8 cellular contexts compared by ENCODE assay signal in genomic region chr3:57169872-57170623, GRCh38. TPM values are rescaled to one million over a fixed set of nuclear protein-coding genes. Genes with fewer than 3 reads are reported as not detected.
DNase-seq lines count a peak whose midpoint lies in the region; ATAC-seq, FAIRE-seq and TF ChIP-seq lines count a peak whose summit lies in the region.

No MANE protein-coding gene starts in this region.

- no peak for FAIRE-seq in keratinocyte (lab: Jason Lieb, UNC)

- H3K4me3 ChIP-seq in HFF-Myc (replicated peaks; ENCODE audit: low read depth, low read length) (peak overlapping the region; percentile 37), keratinocyte (ENCODE audit: control insufficient read depth in 2 of 3, extremely low read depth in 1 of 3, insufficient read depth in 2 of 3, low read depth in 1 of 3, low read length in 3 of 3) (peak overlapping the region; percentile 35 to 76 (median 63))

- DNase-seq in GF-D8 (lab: John Stamatoyannopoulos, UW) (peak; percentile 16), HFF-Myc (ENCODE audit: extremely low read depth, low read depth) (no peak), NCI-H1694 treated with DMSO at 0.1 percent for 48 hours (lab: John Stamatoyannopoulos, UW) (peak; percentile 23), activated B cell treated with CpG ODN at 0.5 μM for 24 hours (peak; percentile 67), keratinocyte (ENCODE audit: low read depth, low spot score) (peak; percentile 25)
- DNase-seq in central memory CD8-positive, alpha-beta T cell (ENCODE audit: low spot score in 2 of 2), result peak in 1 of 2 donors; percentile 33
- DNase-seq in stimulated activated CD4-positive, alpha-beta T cell treated with anti-CD3 and anti-CD28 coated beads, Interleukin-15, amount 100 ng/mL, for 24 hours, result peak; percentile 76

- H3K9me1 ChIP-seq in keratinocyte (ENCODE audit: control insufficient read depth, extremely low read depth, insufficient read depth, low read length), result no peaks in the 10 kb centered on the region

- H3K27me3 ChIP-seq in keratinocyte (ENCODE audit: control insufficient read depth, extremely low read depth, insufficient read depth, low read length), result peaks cover 9% of the 10 kb centered on the region

- peaks cover 11% of the 10 kb centered on the region for H3K4me1 Mint-ChIP-seq in activated B cell treated with CpG ODN at 0.5 μM for 24 hours
- peaks cover 12% of the 10 kb centered on the region for H3K4me1 Mint-ChIP-seq in central memory CD8-positive, alpha-beta T cell

- H2AFZ ChIP-seq in keratinocyte (ENCODE audit: control insufficient read depth, low read length), result peak overlapping the region; percentile 98

- intact Hi-C loops in activated B cell treated with CpG ODN at 0.5 μM for 24 hours (cut with micrococcal nuclease), result loop anchor here (1.0 to 10.0 kb wide), 8 partner anchors 57 to 1005 kb away; partner anchors contain the start of genes APPL1 and PDE12

- POLR2A ChIA-PET in activated B cell treated with CpG ODN at 0.5 μM for 24 hours (lab: Charles Lee), result interaction anchor here (1.0 kb wide), 1 partner anchor 428 kb away, joined by 4 read pairs; the partner anchor contains the start of gene ARF4

- TF ChIP-seq CTCF in HFF-Myc (IDR thresholded peaks at IDR 0.05; ENCODE audit: low read depth, low read length, missing control alignments) (peak; percentile 85), activated B cell treated with CpG ODN at 0.5 μM for 24 hours (IDR thresholded peaks at IDR 0.05) (peak; percentile 81), keratinocyte (optimal IDR thresholded peaks at IDR 0.05 in 1 of 3, IDR thresholded peaks at IDR 0.05 in 1 of 3, conservative IDR thresholded peaks at IDR 0.05 in 1 of 3; ENCODE audit: extremely low read depth in 1 of 3, insufficient read depth in 2 of 3, low read length in 3 of 3) (peak; percentile 73 to 88 (median 83))

- H3K27me3 Mint-ChIP-seq in activated B cell treated with CpG ODN at 0.5 μM for 24 hours, result peaks cover 28% of the 10 kb centered on the region
- peaks cover 84% of the 10 kb centered on the region for H3K27me3 Mint-ChIP-seq in central memory CD8-positive, alpha-beta T cell

- no peak overlapping the region for H3K27ac Mint-ChIP-seq in activated B cell treated with CpG ODN at 0.5 μM for 24 hours
- H3K27ac Mint-ChIP-seq in central memory CD8-positive, alpha-beta T cell (ENCODE audit: low read depth), result no peak overlapping the region

- H3K36me3 ChIP-seq in keratinocyte (ENCODE audit: control insufficient read depth in 2 of 2, extremely low read depth in 1 of 2, insufficient read depth in 2 of 2, low read length in 2 of 2), result no peaks in the 10 kb centered on the region

- peak overlapping the region; percentile 67 for H3K9ac ChIP-seq in keratinocyte (ENCODE audit: control insufficient read depth, extremely low read depth, insufficient read depth, low read length)

- H3K4me3 Mint-ChIP-seq in activated B cell treated with CpG ODN at 0.5 μM for 24 hours, result peak overlapping the region; percentile 74
- H3K4me3 Mint-ChIP-seq in central memory CD8-positive, alpha-beta T cell, result peak overlapping the region; percentile 36

- H3K9me3 Mint-ChIP-seq in activated B cell treated with CpG ODN at 0.5 μM for 24 hours, result no peaks in the 10 kb centered on the region
- H3K9me3 Mint-ChIP-seq in central memory CD8-positive, alpha-beta T cell, result no peaks in the 10 kb centered on the region

- H3K4me2 ChIP-seq in keratinocyte (ENCODE audit: control insufficient read depth, extremely low read depth, insufficient read depth, low read depth, low read length), result peak overlapping the region; percentile 94

- no peaks in the 10 kb centered on the region for H3K79me2 ChIP-seq in keratinocyte (ENCODE audit: control insufficient read depth, insufficient read depth, low read length)

- peak; percentile 66 for ATAC-seq in activated B cell treated with CpG ODN at 0.5 μM for 24 hours (ENCODE audit: low read depth)
- peak; percentile 52 for ATAC-seq in central memory CD8-positive, alpha-beta T cell (replicated peaks; ENCODE audit: extremely low read depth, poor library complexity, severe bottlenecking)
- no peak for ATAC-seq in GM18517 (IDR thresholded peaks at IDR 0.05; ENCODE audit: unreplicated experiment)

- H3K27ac ChIP-seq in keratinocyte (ENCODE audit: control insufficient read depth, insufficient read depth, low read length), result peak overlapping the region; percentile 31

- no peaks in the 10 kb centered on the region for H4K20me1 ChIP-seq in keratinocyte (ENCODE audit: control insufficient read depth, extremely low read depth, insufficient read depth, low read length)

- CTCF ChIA-PET in activated B cell treated with CpG ODN at 0.5 μM for 24 hours (lab: Charles Lee), result interaction anchor here (0.7 to 1.9 kb wide), 13 partner anchors 9 to 740 kb away, joined by 3 to 7 read pairs (median 4); partner anchors contain the start of gene HESX1

- dilution Hi-C loops in keratinocyte (cut with MboI; ENCODE audit: extremely low pct_ligation_motif_present, low sequenced_read_pairs), result no loop called here

- H3K36me3 Mint-ChIP-seq in activated B cell treated with CpG ODN at 0.5 μM for 24 hours (ENCODE audit: low read depth), result no peaks in the 10 kb centered on the region
- peaks cover 1% of the 10 kb centered on the region for H3K36me3 Mint-ChIP-seq in central memory CD8-positive, alpha-beta T cell (ENCODE audit: insufficient read depth)

- no peaks in the 10 kb centered on the region for H3K9me3 ChIP-seq in keratinocyte (ENCODE audit: control insufficient read depth, low read depth, low read length)

- peaks cover 8% of the 10 kb centered on the region for H3K4me1 ChIP-seq in keratinocyte (ENCODE audit: control insufficient read depth, extremely low read depth, insufficient read depth, low read length)

RNA-seq across cellular contexts. Expression of gene IL17RD, which starts 4.9 kb away (rescaled TPM):
- not detected in 2 replicates for total RNA-seq in activated B cell treated with CpG ODN at 0.5 μM for 24 hours
- polyA plus RNA-seq in keratinocyte, result 1.4 to 1.7 TPM (median 1.6 TPM) in 3 replicates
- polyA plus RNA-seq in keratinocyte (2011; ENCODE audit: low read depth), result 1.2 TPM
- polyA plus RNA-seq in keratinocyte (2011; cell fraction: cytosol; rRNA removed), result 1.0 and 1.3 TPM in 2 replicates
- polyA plus RNA-seq in keratinocyte (2011; cell fraction: nucleus; rRNA removed), result 2.1 and 2.6 TPM in 2 replicates
- polyA plus RNA-seq in keratinocyte (2012; ENCODE audit: low replicate concordance), result 1.4 and 1.7 TPM in 2 replicates
- polyA minus RNA-seq in keratinocyte, result 1.9 to 6.4 TPM (median 3.8 TPM) in 3 replicates
- 1.9 TPM for polyA minus RNA-seq in keratinocyte (2011; cell fraction: cytosol; rRNA and poly(A)+ RNA removed)
- 2.6 and 5.5 TPM in 2 replicates for polyA minus RNA-seq in keratinocyte (2011; cell fraction: nucleus; rRNA and poly(A)+ RNA removed)

RNA-seq across cellular contexts. Expression of gene HESX1, which starts 29.7 kb away (rescaled TPM):
- 0.24 TPM in 1 of 2 replicates, not detected in the other for total RNA-seq in activated B cell treated with CpG ODN at 0.5 μM for 24 hours
- 0.12 to 0.29 TPM (median 0.28 TPM) in 3 replicates for polyA plus RNA-seq in keratinocyte
- 0.74 TPM for polyA plus RNA-seq in keratinocyte (2011; ENCODE audit: low read depth)
- polyA plus RNA-seq in keratinocyte (2011; cell fraction: cytosol; rRNA removed), result 0.24 TPM in 1 of 2 replicates, not detected in the other
- polyA plus RNA-seq in keratinocyte (2011; cell fraction: nucleus; rRNA removed), result 1.2 and 1.5 TPM in 2 replicates
- 0.71 TPM in 1 of 2 replicates, not detected in the other for polyA plus RNA-seq in keratinocyte (2012; ENCODE audit: low replicate concordance)
- not detected in 3 replicates for polyA minus RNA-seq in keratinocyte
- polyA minus RNA-seq in keratinocyte (2011; cell fraction: cytosol; rRNA and poly(A)+ RNA removed), result not detected
- polyA minus RNA-seq in keratinocyte (2011; cell fraction: nucleus; rRNA and poly(A)+ RNA removed), result not detected in 2 replicates

RNA-seq across cellular contexts. Expression of gene APPL1, which starts 57.5 kb away (rescaled TPM):
- 58.3 and 62.0 TPM in 2 replicates for total RNA-seq in activated B cell treated with CpG ODN at 0.5 μM for 24 hours
- 15.1 to 25.6 TPM (median 17.3 TPM) in 3 replicates for polyA plus RNA-seq in keratinocyte
- polyA plus RNA-seq in keratinocyte (2011; ENCODE audit: low read depth), result 32.8 TPM
- polyA plus RNA-seq in keratinocyte (2011; cell fraction: cytosol; rRNA removed), result 10.8 and 20.1 TPM in 2 replicates
- polyA plus RNA-seq in keratinocyte (2011; cell fraction: nucleus; rRNA removed), result 10.8 and 13.7 TPM in 2 replicates
- polyA plus RNA-seq in keratinocyte (2012; ENCODE audit: low replicate concordance), result 13.0 and 15.3 TPM in 2 replicates
- polyA minus RNA-seq in keratinocyte, result 28.0 to 37.4 TPM (median 29.1 TPM) in 3 replicates
- 29.0 TPM for polyA minus RNA-seq in keratinocyte (2011; cell fraction: cytosol; rRNA and poly(A)+ RNA removed)
- 19.4 and 28.5 TPM in 2 replicates for polyA minus RNA-seq in keratinocyte (2011; cell fraction: nucleus; rRNA and poly(A)+ RNA removed)
